9 cellular contexts compared by ENCODE assay signal in genomic region chr11:64778223-64778472, GRCh38. TPM values are rescaled to one million over a fixed set of nuclear protein-coding genes. Genes with fewer than 3 reads are reported as not detected.
DNase-seq lines count a peak whose midpoint lies in the region; ATAC-seq and TF ChIP-seq lines count a peak whose summit lies in the region.
"Had no signal": no experiment of that assay in that cellular context is flagged by ENCODE, and none has a peak within 500 bp of the region (broad histone marks: within the 10 kb centered on the region; RNA-seq: fewer than 3 reads in every experiment).

No MANE protein-coding gene starts in this region.

- peak overlapping the region; percentile 93 for H3K9ac ChIP-seq in smooth muscle cell (ENCODE audit: low read depth)

- H3K9me3 Mint-ChIP-seq in activated T-cell treated with anti-CD3 and anti-CD28 coated beads, Interleukin-2, amount 50 U/mL, for 72 hours = no peaks in the 10 kb centered on the region

- H4K20me1 ChIP-seq in smooth muscle cell (ENCODE audit: low read depth) = peaks cover 44% of the 10 kb centered on the region

- TF ChIP-seq CTCF in RWPE2 (IDR thresholded peaks at IDR 0.05; ENCODE audit: poor library complexity, severe bottlenecking) (no peak), foreskin keratinocyte (conservative IDR thresholded peaks at IDR 0.05) (no peak), smooth muscle cell (IDR thresholded peaks at IDR 0.05; ENCODE audit: borderline replicate concordance, insufficient read depth, poor library complexity, severe bottlenecking) (no peak)

- H3K4me1 ChIP-seq in RWPE2 (ENCODE audit: insufficient read depth, poor library complexity, severe bottlenecking) (peaks cover 14% of the 10 kb centered on the region), foreskin keratinocyte (peaks cover 6% of the 10 kb centered on the region), smooth muscle cell (ENCODE audit: low read depth) (peaks cover 20% of the 10 kb centered on the region)

- H3K27ac Mint-ChIP-seq in activated T-cell treated with anti-CD3 and anti-CD28 coated beads, Interleukin-2, amount 50 U/mL, for 72 hours = no peak overlapping the region

- H3K36me3 Mint-ChIP-seq in activated T-cell treated with anti-CD3 and anti-CD28 coated beads, Interleukin-2, amount 50 U/mL, for 72 hours (ENCODE audit: insufficient read depth in 2 of 2) = peaks cover 26 to 48% of the 10 kb centered on the region in 2 donors

- peaks cover 44% of the 10 kb centered on the region for H3K36me3 ChIP-seq in RWPE2 (ENCODE audit: low read depth)
- peaks cover 16% of the 10 kb centered on the region for H3K36me3 ChIP-seq in smooth muscle cell (ENCODE audit: low read depth)

- peak overlapping the region; percentile 77 for H3K4me3 ChIP-seq in RWPE2 (ENCODE audit: severe bottlenecking)
- peak overlapping the region; percentile 96 for H3K4me3 ChIP-seq in smooth muscle cell

- peak overlapping the region; percentile 97 for H3K27ac ChIP-seq in RWPE2 (ENCODE audit: poor library complexity, severe bottlenecking)
- peak overlapping the region; percentile 86 for H3K27ac ChIP-seq in foreskin keratinocyte
- peak overlapping the region; percentile 96 for H3K27ac ChIP-seq in smooth muscle cell (ENCODE audit: low read depth)

- no peaks in the 10 kb centered on the region for H3K27me3 ChIP-seq in RWPE2 (ENCODE audit: insufficient read depth, poor library complexity, severe bottlenecking)
- H3K27me3 ChIP-seq in foreskin keratinocyte = no peaks in the 10 kb centered on the region
- no peaks in the 10 kb centered on the region for H3K27me3 ChIP-seq in smooth muscle cell (ENCODE audit: low read depth)

- peaks cover 44% of the 10 kb centered on the region for H3K79me2 ChIP-seq in smooth muscle cell (ENCODE audit: low read depth)

- peak in 1 of 2 donors; percentile 1 for ATAC-seq in activated T-cell treated with anti-CD3 and anti-CD28 coated beads, Interleukin-2, amount 50 U/mL, for 72 hours (replicated peaks in 1 of 2)
- ATAC-seq in RWPE2 (ENCODE audit: low read depth) (no peak), foreskin keratinocyte (no peak), GM19324 (IDR thresholded peaks at IDR 0.05; ENCODE audit: low FRiP score, unreplicated experiment) (no peak)

- no peaks in the 10 kb centered on the region for H3K27me3 Mint-ChIP-seq in activated T-cell treated with anti-CD3 and anti-CD28 coated beads, Interleukin-2, amount 50 U/mL, for 72 hours (ENCODE audit: low read depth)

- 0% methylated on average over 21 of the region's 28 CpGs for WGBS in smooth muscle cell (ENCODE audit: low lambda C conversion rate)

- no peak overlapping the region for H2AFZ ChIP-seq in smooth muscle cell (ENCODE audit: low read depth)

- H3F3A ChIP-seq in smooth muscle cell (ENCODE audit: low read depth) = peaks cover 30% of the 10 kb centered on the region

- peak overlapping the region; percentile 90 for H3K4me2 ChIP-seq in smooth muscle cell

- no peaks in the 10 kb centered on the region for H3K9me3 ChIP-seq in RWPE2 (ENCODE audit: severe bottlenecking)
- no peaks in the 10 kb centered on the region for H3K9me3 ChIP-seq in smooth muscle cell (replicated peaks; ENCODE audit: low read depth)

- no peak for DNase-seq in activated T-cell treated with anti-CD3 and anti-CD28 coated beads, Interleukin-2, amount 50 U/mL, for 72 hours
- no peak for DNase-seq in activated T-cell treated with anti-CD3 and anti-CD28 coated beads, Interleukin-2, amount 50 U/mL, for 48 hours
- DNase-seq in RWPE2 (ENCODE audit: low spot score) (no peak), foreskin keratinocyte (no peak), smooth muscle cell (lab: John Stamatoyannopoulos, UW; ENCODE audit: unreplicated experiment) (no peak), NCI-H2107 (lab: John Stamatoyannopoulos, UW) (no peak)
- DNase-seq in activated CD4-positive, alpha-beta T cell treated with anti-CD3 and anti-CD28 coated beads for 4 hours = no peak

- H3K4me3 Mint-ChIP-seq in activated T-cell treated with anti-CD3 and anti-CD28 coated beads, Interleukin-2, amount 50 U/mL, for 72 hours = peak overlapping the region; percentile 91 to 94

- peaks cover 69% of the 10 kb centered on the region for H3K4me1 Mint-ChIP-seq in activated T-cell treated with anti-CD3 and anti-CD28 coated beads, Interleukin-2, amount 50 U/mL, for 72 hours (ENCODE audit: low read depth)

RNA-seq across cellular contexts. Expression of gene SF1, which starts 0.2 kb away (rescaled TPM):
- 100 to 1,000 TPM; 332 to 337 TPM for total RNA-seq in activated T-cell treated with anti-CD3 and anti-CD28 coated beads, Interleukin-2, amount 50 U/mL, for 72 hours
- total RNA-seq in foreskin keratinocyte = 114 and 115 TPM in 2 replicates
- 105 and 113 TPM in 2 replicates for polyA plus RNA-seq in foreskin keratinocyte
- total RNA-seq in smooth muscle cell = 78.8 and 115 TPM in 2 replicates
- polyA plus RNA-seq in smooth muscle cell = 84.2 and 101 TPM in 2 replicates

RNA-seq across cellular contexts. Expression of gene PYGM, which starts 18.4 kb away (rescaled TPM):
- 1 to 10 TPM; 4.0 to 4.5 TPM for total RNA-seq in activated T-cell treated with anti-CD3 and anti-CD28 coated beads, Interleukin-2, amount 50 U/mL, for 72 hours
- total RNA-seq in foreskin keratinocyte (0.07 TPM in 2 replicates), smooth muscle cell (0.58 and 2.2 TPM in 2 replicates)
- polyA plus RNA-seq in foreskin keratinocyte (0.07 and 0.19 TPM in 2 replicates), smooth muscle cell (1.1 and 2.0 TPM in 2 replicates)
- total RNA-seq: glomerular endothelial cell had no signal

RNA-seq across cellular contexts. Expression of gene MAP4K2, which starts 24.9 kb away (rescaled TPM):
- 10 to 100 TPM; 74.7 to 84.5 TPM for total RNA-seq in activated T-cell treated with anti-CD3 and anti-CD28 coated beads, Interleukin-2, amount 50 U/mL, for 72 hours
- total RNA-seq in foreskin keratinocyte (26.3 and 27.8 TPM in 2 replicates), smooth muscle cell (25.9 and 28.9 TPM in 2 replicates)
- polyA plus RNA-seq in foreskin keratinocyte (25.7 and 26.9 TPM in 2 replicates), smooth muscle cell (20.0 and 23.6 TPM in 2 replicates)

RNA-seq across cellular contexts. Expression of gene MEN1, which starts 32.2 kb away (rescaled TPM):
- 10 to 100 TPM; 33.8 to 36.3 TPM for total RNA-seq in activated T-cell treated with anti-CD3 and anti-CD28 coated beads, Interleukin-2, amount 50 U/mL, for 72 hours
- total RNA-seq in foreskin keratinocyte (27.3 and 30.8 TPM in 2 replicates), smooth muscle cell (10.5 and 11.6 TPM in 2 replicates)
- polyA plus RNA-seq in foreskin keratinocyte (30.2 and 35.3 TPM in 2 replicates), smooth muscle cell (35.4 and 37.3 TPM in 2 replicates)

RNA-seq across cellular contexts. Expression of gene RASGRP2, which starts 34.2 kb away (rescaled TPM):
- 10 to 100 TPM; 18.8 to 27.9 TPM for total RNA-seq in activated T-cell treated with anti-CD3 and anti-CD28 coated beads, Interleukin-2, amount 50 U/mL, for 72 hours
- total RNA-seq in foreskin keratinocyte (0.14 and 0.31 TPM in 2 replicates), smooth muscle cell (0.40 and 2.9 TPM in 2 replicates)
- polyA plus RNA-seq in foreskin keratinocyte (0.25 and 0.39 TPM in 2 replicates), smooth muscle cell (0.78 and 3.6 TPM in 2 replicates)
